Comparison of ENCODE assay signal across 1 cellular context in genomic region chr2:19673213-19673791, GRCh38.
TF ChIP-seq lines count a peak whose summit lies in the region.

No MANE protein-coding gene starts in this region.

TF ChIP-seq in HEK293, 187 proteins besides CTCF, POLR2A, EP300 and RAD21 (continued from another document):
- 0 out of 2 replicates have a peak, but pooled peaks have one; percentile 23 for TF ChIP-seq HIC1 (tag by site-specific recombination; IDR thresholded peaks at IDR 0.05)
- no peak for TF ChIP-seq ZNF169 (tag by site-specific recombination; IDR thresholded peaks at IDR 0.05)
- peak; percentile 87 for TF ChIP-seq ZIC2 (tag by site-specific recombination; IDR thresholded peaks at IDR 0.05)
- TF ChIP-seq ZNF366 (tag by site-specific recombination; conservative IDR thresholded peaks at IDR 0.05), result 0 out of 2 replicates have a peak, but pooled peaks have one; percentile 30
- 0 out of 2 replicates have a peak, but pooled peaks have one; percentile 39 for TF ChIP-seq GLIS1 (tag by site-specific recombination; IDR thresholded peaks at IDR 0.05)
- TF ChIP-seq ZNF174 (tag by site-specific recombination; IDR thresholded peaks at IDR 0.05), result no peak
- TF ChIP-seq TRIM28 (IDR thresholded peaks at IDR 0.05; ENCODE audit: borderline replicate concordance, low read length), result peak; percentile 75
- no peak for TF ChIP-seq PRDM2 (tag by site-specific recombination; IDR thresholded peaks at IDR 0.05; ENCODE audit: borderline replicate concordance)
- no peak for TF ChIP-seq ZBTB10 (tag by site-specific recombination; IDR thresholded peaks at IDR 0.05)
- peak; percentile 43; the same call in 1 of the 2 replicates for TF ChIP-seq ZNF660 (tag by site-specific recombination; IDR thresholded peaks at IDR 0.05)
- TF ChIP-seq ZNF544 (tag by site-specific recombination; IDR thresholded peaks at IDR 0.05), result peak; percentile 83
- TF ChIP-seq ZNF558 (tag by site-specific recombination; IDR thresholded peaks at IDR 0.05), result no peak
- TF ChIP-seq ZFP69B (tag by site-specific recombination; IDR thresholded peaks at IDR 0.05), result no peak
- no peak for TF ChIP-seq ZBTB7A (tag by site-specific recombination; IDR thresholded peaks at IDR 0.05; ENCODE audit: low read depth)
- no peak for TF ChIP-seq ZNF621 (tag by site-specific recombination; IDR thresholded peaks at IDR 0.05)
- 0 out of 2 replicates have a peak, but pooled peaks have one; percentile 29 for TF ChIP-seq ZNF341 (tag by site-specific recombination; IDR thresholded peaks at IDR 0.05; ENCODE audit: low read depth)
TF ChIP-seq in HEK293: peak in this region for 17.
